Comparison of ENCODE assay signal across 8 cellular contexts in the genomic region with DNA sequence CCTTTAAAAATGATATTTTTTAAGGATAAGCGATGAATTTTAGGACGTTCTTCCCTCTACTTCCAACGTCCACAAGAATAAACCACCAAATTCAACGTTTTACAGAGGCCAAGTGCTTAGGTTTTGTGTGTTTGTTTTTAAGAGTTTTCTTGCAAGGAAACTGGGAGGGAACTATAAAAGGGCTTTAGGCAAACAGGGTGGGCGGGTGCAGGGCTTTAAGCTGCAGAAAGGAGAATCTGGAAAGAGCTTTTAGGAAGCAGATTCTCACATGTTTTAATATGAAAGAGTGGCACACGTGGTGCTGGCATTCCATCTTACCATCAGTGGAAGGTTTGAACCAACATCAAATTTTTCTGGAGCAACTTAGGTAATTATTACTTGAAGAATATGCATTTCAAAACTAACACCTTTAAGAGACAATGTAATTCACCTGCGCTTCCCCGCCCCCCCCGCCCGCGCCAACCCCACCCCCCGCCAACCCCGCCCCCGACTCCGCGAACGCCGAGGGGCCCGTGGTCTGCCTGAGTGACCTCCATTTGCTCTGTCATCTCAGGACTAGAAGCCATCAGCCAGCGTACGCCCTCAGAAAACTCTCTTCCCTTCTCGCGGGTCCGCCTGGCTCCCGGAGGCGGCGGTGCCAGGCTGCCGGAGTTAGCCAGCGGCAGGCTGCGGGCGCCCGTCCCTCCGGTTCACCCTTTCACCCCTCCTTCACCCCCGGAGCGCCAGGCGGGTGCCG. TPM values are rescaled to one million over a fixed set of nuclear protein-coding genes. Genes with fewer than 3 reads are reported as not detected.
A peak's percentile ranks its signal among the peaks of the same experiment; 100 is the strongest.
DNase-seq lines count a peak whose midpoint lies in the region; TF ChIP-seq lines count a peak whose summit lies in the region.

No MANE protein-coding gene starts in this region.

- POLR2A ChIA-PET in A673 (lab: Charles Lee; ENCODE audit: low non-redundant PET), result interaction anchor here (0.6 kb wide), 1 partner anchor 114 kb away, joined by 3 read pairs; no protein-coding TSS in a partner anchor

- H3K27me3 ChIP-seq in A673 (replicated peaks; ENCODE audit: insufficient read depth, low read depth, low read length, poor library complexity) (no peaks in the 10 kb centered on the region), HUES48 (ENCODE audit: control insufficient read depth, insufficient read depth, low read length) (peaks cover 39% of the 10 kb centered on the region), adipocyte (replicated peaks; ENCODE audit: control insufficient read depth, insufficient read depth, low read length) (no peaks in the 10 kb centered on the region), stomach smooth muscle (ENCODE audit: control insufficient read depth in 1 of 2, insufficient read depth in 2 of 2, low read length in 2 of 2) (no peaks in the 10 kb centered on the region)

- peaks cover 26% of the 10 kb centered on the region for H3K4me1 ChIP-seq in A673 (ENCODE audit: insufficient read depth, low read length, poor library complexity, severe bottlenecking)
- peaks cover 21% of the 10 kb centered on the region for H3K4me1 ChIP-seq in HUES48 (ENCODE audit: control insufficient read depth, insufficient read depth, low read length)
- peaks cover 23% of the 10 kb centered on the region for H3K4me1 ChIP-seq in adipocyte (ENCODE audit: control insufficient read depth, insufficient read depth, low read length)
- H3K4me1 ChIP-seq in stomach smooth muscle (ENCODE audit: control insufficient read depth, insufficient read depth, low read length), result peaks cover 10% of the 10 kb centered on the region

- intact Hi-C loops in A673 (cut with micrococcal nuclease; ENCODE audit: unreplicated experiment), result no loop called here

- H3K4me3 ChIP-seq in A673 (ENCODE audit: low read depth, low read length, poor library complexity, severe bottlenecking), result peak overlapping the region; percentile 90
- peak overlapping the region; percentile 77 for H3K4me3 ChIP-seq in GM12865 (ENCODE audit: low read depth, low read length)
- H3K4me3 ChIP-seq in HUES48 (ENCODE audit: low read depth, low read length), result peak overlapping the region; percentile 81
- H3K4me3 ChIP-seq in adipocyte (ENCODE audit: low read length), result peak overlapping the region; percentile 84
- H3K4me3 ChIP-seq in stomach smooth muscle (ENCODE audit: low read length in 2 of 2), result peak overlapping the region; percentile 68 to 97

- H3K9ac ChIP-seq in HUES48 (ENCODE audit: low read depth, low read length), result peak overlapping the region; percentile 38
- H3K9ac ChIP-seq in adipocyte (ENCODE audit: low read length), result peak overlapping the region; percentile 92
- peak overlapping the region; percentile 91 to 95 for H3K9ac ChIP-seq in stomach smooth muscle (ENCODE audit: low read length in 2 of 2)

- H3K9me3 ChIP-seq in A673 (ENCODE audit: low read depth, low read length, poor library complexity, severe bottlenecking) (peaks cover 14% of the 10 kb centered on the region), HUES48 (ENCODE audit: control insufficient read depth, insufficient read depth, low read length) (peaks cover 10% of the 10 kb centered on the region; the same call in 1 of the 2 replicates), adipocyte (ENCODE audit: control insufficient read depth, low read length) (peaks cover 3% of the 10 kb centered on the region), stomach smooth muscle (ENCODE audit: control insufficient read depth in 2 of 2, low read length in 2 of 2) (no peaks in the 10 kb centered on the region)

- H3K36me3 ChIP-seq in A673 (ENCODE audit: insufficient read depth, low read length, poor library complexity, severe bottlenecking) (no peaks in the 10 kb centered on the region), HUES48 (ENCODE audit: control insufficient read depth, insufficient read depth, low read length) (no peaks in the 10 kb centered on the region), adipocyte (ENCODE audit: control insufficient read depth, insufficient read depth, low read length, severe bottlenecking) (no peaks in the 10 kb centered on the region), stomach smooth muscle (ENCODE audit: control insufficient read depth in 2 of 2, insufficient read depth in 2 of 2, low read length in 2 of 2) (no peaks in the 10 kb centered on the region)

- no peak for TF ChIP-seq CTCF in A673 (conservative IDR thresholded peaks at IDR 0.05; ENCODE audit: low read depth, low read length)
- no peak for TF ChIP-seq CTCF in GM12865 (IDR thresholded peaks at IDR 0.05; ENCODE audit: insufficient read depth, low read depth, low read length, missing control alignments)

- DNase-seq in A673 (ENCODE audit: low spot score), result peak; percentile 38
- DNase-seq in GM12865 (ENCODE audit: low read depth), result no peak
- peak; percentile 55 for DNase-seq in adipocyte (ENCODE audit: low read depth)
- peak; percentile 17 for DNase-seq in iris pigment epithelial cell (ENCODE audit: low read depth)
- DNase-seq in islet precursor cell, result no peak
- DNase-seq in retina, result no peak

- peak overlapping the region; percentile 85 for H3K27ac ChIP-seq in A673 (ENCODE audit: low read depth, low read length, poor library complexity, severe bottlenecking)
- H3K27ac ChIP-seq in HUES48 (ENCODE audit: low read depth, low read length), result peak overlapping the region; percentile 86
- H3K27ac ChIP-seq in stomach smooth muscle (ENCODE audit: low read length), result peak overlapping the region; percentile 96

- TSS peak; percentile 77 for BruUV-seq in A673 (replicated peaks; lab: Mats Ljungman, UMichigan)

- CTCF ChIA-PET in A673 (lab: Charles Lee), result interaction anchor here (0.6 to 1.2 kb wide), 2 partner anchors 10 to 40 kb away, joined by 3 to 6 read pairs; no protein-coding TSS in a partner anchor

RNA-seq across cellular contexts. Expression of a gene that starts 0.9 kb away (rescaled TPM):
- 57.9 and 64.8 TPM in 2 replicates for total RNA-seq in A673 (2021)

Comparison
In these comparisons a context has a peak if more than half of its experiments do, and no peak if none do; other contexts are left out.
1. DNase-seq: peak in A673 (single experiment), adipocyte (single experiment) and iris pigment epithelial cell (single experiment); none in GM12865 (single experiment), islet precursor cell (single experiment) and retina (single experiment).
2. H3K9ac ChIP-seq: peak in every context shown above with its lines; median percentile 93 in stomach smooth muscle; 92 in adipocyte; 38 in HUES48.
3. Peak in every context shown above with its lines, with median percentiles within 50 percentile points of each other: H3K27ac ChIP-seq and H3K4me3 ChIP-seq.